Comparison of ENCODE assay signal across 2 cellular contexts in genomic region chr12:22615963-22616501, GRCh38.
TF ChIP-seq lines count a peak whose summit lies in the region.

No MANE protein-coding gene starts in this region.

TF ChIP-seq in A549, 52 proteins besides CTCF, POLR2A, EP300 and RAD21 (continued from another document):
- TF ChIP-seq ELK1 (IDR thresholded peaks at IDR 0.05; ENCODE audit: low read depth, low read length), result no peak

TF ChIP-seq in GM23338, 12 proteins besides CTCF, POLR2A, EP300 and RAD21 (continued from another document):
- TF ChIP-seq REST (IDR thresholded peaks at IDR 0.05; ENCODE audit: unreplicated experiment) (no peak), JUNB (IDR thresholded peaks at IDR 0.05; ENCODE audit: unreplicated experiment) (no peak), CREB1 (CRISPR knock-in tag; IDR thresholded peaks at IDR 0.05; ENCODE audit: low read depth) (no peak)
